2 cellular contexts compared by ENCODE assay signal in the genomic region with DNA sequence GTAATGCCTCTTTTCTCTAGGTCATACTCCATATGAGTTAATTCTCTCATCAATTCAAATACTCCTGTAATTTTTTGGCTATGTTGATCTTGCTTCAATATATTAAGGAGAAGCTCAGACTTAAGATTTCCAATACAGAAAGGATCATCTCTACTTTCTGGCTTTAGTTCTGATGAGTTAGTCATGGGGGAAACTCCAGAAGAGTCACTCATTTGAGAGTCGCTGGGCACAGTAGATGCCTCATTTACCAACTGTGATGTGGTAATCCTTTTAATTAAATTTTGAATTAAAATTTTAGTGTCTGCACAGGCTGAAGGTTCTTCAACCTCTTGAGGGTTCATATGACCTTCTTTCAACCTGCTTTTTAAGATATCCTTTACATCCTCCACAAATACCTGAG.
TF ChIP-seq lines count a peak whose summit lies in the region.

No MANE protein-coding gene starts in this region.

TF ChIP-seq in SK-N-SH, 30 proteins besides CTCF, POLR2A, EP300 and RAD21 (continued from another document):
- TF ChIP-seq, protein P1, sequence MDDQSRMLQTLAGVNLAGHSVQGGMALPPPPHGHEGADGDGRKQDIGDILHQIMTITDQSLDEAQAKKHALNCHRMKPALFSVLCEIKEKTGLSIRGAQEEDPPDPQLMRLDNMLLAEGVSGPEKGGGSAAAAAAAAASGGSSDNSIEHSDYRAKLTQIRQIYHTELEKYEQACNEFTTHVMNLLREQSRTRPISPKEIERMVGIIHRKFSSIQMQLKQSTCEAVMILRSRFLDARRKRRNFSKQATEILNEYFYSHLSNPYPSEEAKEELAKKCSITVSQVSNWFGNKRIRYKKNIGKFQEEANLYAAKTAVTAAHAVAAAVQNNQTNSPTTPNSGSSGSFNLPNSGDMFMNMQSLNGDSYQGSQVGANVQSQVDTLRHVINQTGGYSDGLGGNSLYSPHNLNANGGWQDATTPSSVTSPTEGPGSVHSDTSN (IDR thresholded peaks at IDR 0.05): no peak
- no peak for TF ChIP-seq SMC3 (IDR thresholded peaks at IDR 0.05; ENCODE audit: low read depth, low read length)
- no peak for TF ChIP-seq TAF1 (IDR thresholded peaks at IDR 0.05; ENCODE audit: borderline replicate concordance, low read depth, low read length)
- no peak for TF ChIP-seq FOXM1 (IDR thresholded peaks at IDR 0.05; ENCODE audit: low read depth)
- TF ChIP-seq GABPA (IDR thresholded peaks at IDR 0.05; ENCODE audit: low read depth): no peak

TF ChIP-seq in SK-N-SH treated with all-trans-retinoic acid at 6 μM for 48 hours, 23 proteins besides CTCF, POLR2A, EP300 and RAD21 (continued from another document):
- TF ChIP-seq CSRNP3 (CRISPR knock-in tag; IDR thresholded peaks at IDR 0.05): no peak
- no peak for TF ChIP-seq SNAI2 (CRISPR knock-in tag; IDR thresholded peaks at IDR 0.05)
- no peak for TF ChIP-seq ZNF70 (CRISPR knock-in tag; IDR thresholded peaks at IDR 0.05)
- no peak for TF ChIP-seq PPARA (CRISPR knock-in tag; IDR thresholded peaks at IDR 0.05; ENCODE audit: borderline replicate concordance)
- TF ChIP-seq ZNF8 (CRISPR knock-in tag; IDR thresholded peaks at IDR 0.05): no peak
- TF ChIP-seq ZFP30 (CRISPR knock-in tag; IDR thresholded peaks at IDR 0.05): no peak
- no peak for TF ChIP-seq ESRRG (CRISPR knock-in tag; IDR thresholded peaks at IDR 0.05)
- TF ChIP-seq GLIS3 (CRISPR knock-in tag; IDR thresholded peaks at IDR 0.05): no peak
- no peak for TF ChIP-seq CSDC2 (CRISPR knock-in tag; IDR thresholded peaks at IDR 0.05)
- no peak for TF ChIP-seq ISL1 (CRISPR knock-in tag; IDR thresholded peaks at IDR 0.05)
- TF ChIP-seq OSR1 (CRISPR knock-in tag; IDR thresholded peaks at IDR 0.05): no peak
